Comparison of ENCODE assay signal across 20 cellular contexts in genomic region chr2:85751300-85751575, GRCh38. TPM values are rescaled to one million over a fixed set of nuclear protein-coding genes. Genes with fewer than 3 reads are reported as not detected.
A peak's percentile ranks its signal among the peaks of the same experiment; 100 is the strongest.
DNase-seq lines count a peak whose midpoint lies in the region; ATAC-seq and TF ChIP-seq lines count a peak whose summit lies in the region.
"Had no signal": no experiment of that assay in that cellular context is flagged by ENCODE, and none has a peak within 500 bp of the region (broad histone marks: within the 10 kb centered on the region; RNA-seq: fewer than 3 reads in every experiment).

No MANE protein-coding gene starts in this region.

- peaks cover 2 to 8% of the 10 kb centered on the region in 2 donors for H3K36me3 Mint-ChIP-seq in CD14-positive monocyte
- H3K36me3 Mint-ChIP-seq: activated CD8-positive, alpha-beta memory T cell treated with anti-CD3 and anti-CD28 coated beads, Interleukin-2, amount 10 ng/mL, durations not matched to agents 7 days and 5 days; CD4-positive, CD25-positive, alpha-beta regulatory T cell; mesothelial cell of epicardium had no signal

- in situ Hi-C loops in mammary epithelial cell (cut with MboI; ENCODE audit: low sequenced_read_pairs in 2 of 2): no loop called here

- no peaks in the 10 kb centered on the region for H3K79me2 ChIP-seq in mammary epithelial cell (ENCODE audit: insufficient read depth, low read length)

- peaks cover 0 to 27% (median 2%) of the 10 kb centered on the region in 7 donors for H3K9me3 Mint-ChIP-seq in CD14-positive monocyte
- H3K9me3 Mint-ChIP-seq: mesothelial cell of epicardium; nephron progenitor cell; stimulated activated naive CD8-positive, alpha-beta T cell treated with anti-CD3 and anti-CD28 coated beads, Interleukin-15, Interleukin-2, amounts not matched to agents 100 ng/mL and 50 ng/mL, for 24 hours had no signal

- no TSS peak for BruUV-seq in mammary epithelial cell (replicated peaks; lab: Mats Ljungman, UMichigan)

- H4K20me1 ChIP-seq in mammary epithelial cell (ENCODE audit: insufficient read depth, low read length): no peaks in the 10 kb centered on the region

- H3K36me3 ChIP-seq in ascending aorta (peaks cover 0 to 7% of the 10 kb centered on the region in 2 donors), thyroid gland (peaks cover 0 to 17% of the 10 kb centered on the region in 2 donors), mammary epithelial cell (ENCODE audit: insufficient read depth, low read length) (no peaks in the 10 kb centered on the region)

- 26% methylated on average over 5 of the region's 5 CpGs for WGBS in right cardiac atrium
- 58 to 63% methylated on average over 5 of the region's 5 CpGs for WGBS in thyroid gland, 2 donors
- 64% methylated on average over 2 of the region's 5 CpGs for WGBS in mammary epithelial cell (ENCODE audit: low coverage, missing lambda C conversion rate)

- H3K4me1 Mint-ChIP-seq in CD14-positive monocyte: peaks cover 54% of the 10 kb centered on the region

- dilution Hi-C loops in mammary epithelial cell (cut with HindIII; ENCODE audit: low sequenced_read_pairs): no loop called here

- H3K4me1 ChIP-seq in ascending aorta: peaks cover 11 to 43% of the 10 kb centered on the region in 2 donors
- H3K4me1 ChIP-seq in right cardiac atrium (ENCODE audit: control insufficient read depth, insufficient read depth, low read length): peaks cover 28% of the 10 kb centered on the region
- H3K4me1 ChIP-seq in thyroid gland: peaks cover 15 to 47% of the 10 kb centered on the region in 2 donors
- peaks cover 12% of the 10 kb centered on the region for H3K4me1 ChIP-seq in mammary epithelial cell (ENCODE audit: insufficient read depth, low read length)

- H3K4me2 ChIP-seq in mammary epithelial cell (ENCODE audit: insufficient read depth, low read depth, low read length): no peak overlapping the region

- H3K27me3 ChIP-seq in ascending aorta (no peaks in the 10 kb centered on the region), right cardiac atrium (ENCODE audit: control insufficient read depth, insufficient read depth) (no peaks in the 10 kb centered on the region), thyroid gland (no peaks in the 10 kb centered on the region), mammary epithelial cell (ENCODE audit: insufficient read depth, low read length) (peaks cover 38% of the 10 kb centered on the region)

- TF ChIP-seq CTCF in CD14-positive monocyte (IDR thresholded peaks at IDR 0.05) (no peak), ascending aorta (IDR thresholded peaks at IDR 0.05) (no peak), thyroid gland (IDR thresholded peaks at IDR 0.05) (no peak), mammary epithelial cell (conservative IDR thresholded peaks at IDR 0.05 in 1 of 2, IDR thresholded peaks at IDR 0.05 in 1 of 2; ENCODE audit: extremely low read depth in 1 of 2, insufficient read depth in 1 of 2, low read depth in 1 of 2, low read length in 2 of 2) (no peak)

- no peak overlapping the region for H3K9ac ChIP-seq in mammary epithelial cell (ENCODE audit: insufficient read depth, low read length)

- CTCF ChIA-PET in mammary epithelial cell (lab: Charles Lee; ENCODE audit: low non-redundant PET): interaction anchor here (0.6 to 1.1 kb wide), 3 partner anchors 8 to 63 kb away, joined by 4 to 13 read pairs (median 5); no protein-coding TSS in a partner anchor

- DNase-seq in CD14-positive monocyte (ENCODE audit: low spot score) (no peak), ascending aorta (ENCODE audit: low spot score in 2 of 2) (no peak), right cardiac atrium (peak in 1 of 3 donors; percentile 71), thyroid gland (no peak), mammary epithelial cell (no peak)
- DNase-seq: activated CD4-positive, alpha-beta T cell treated with anti-CD3 and anti-CD28 coated beads, Interleukin-2, amount 50 U/mL, for 1 hour; activated CD8-positive, alpha-beta memory T cell treated with anti-CD3 and anti-CD28 coated beads, Interleukin-2, amount 10 ng/mL, durations not matched to agents 7 days and 5 days; activated naive CD4-positive, alpha-beta T cell treated with anti-CD3 and anti-CD28 coated beads, Interleukin-2, amount 50 U/mL, for 16 hours; central memory CD4-positive, alpha-beta T cell; HCEC 1CT; NCI-H524 treated with DMSO at 0.1 percent for 48 hours; nephron progenitor cell; stimulated activated CD4-positive, alpha-beta T cell treated with anti-CD3 and anti-CD28 coated beads, Interleukin-15, amount 100 ng/mL, for 24 hours; T-helper 2 cell had no signal

- peak overlapping the region in 1 of 7 donors; percentile 69 for H3K27ac Mint-ChIP-seq in CD14-positive monocyte
- H3K27ac Mint-ChIP-seq: activated CD8-positive, alpha-beta memory T cell treated with anti-CD3 and anti-CD28 coated beads, Interleukin-2, amount 10 ng/mL, durations not matched to agents 7 days and 5 days; mesothelial cell of epicardium; nephron progenitor cell; stimulated activated naive CD8-positive, alpha-beta T cell treated with anti-CD3 and anti-CD28 coated beads, Interleukin-15, Interleukin-2, amounts not matched to agents 100 ng/mL and 50 ng/mL, for 24 hours had no signal

- peaks cover 46 to 63% (median 62%) of the 10 kb centered on the region in 3 donors for H3K27me3 Mint-ChIP-seq in CD14-positive monocyte (ENCODE audit: low read depth in 3 of 3)

- H3K9me3 ChIP-seq in ascending aorta: no peaks in the 10 kb centered on the region
- H3K9me3 ChIP-seq in right cardiac atrium (ENCODE audit: control insufficient read depth, low read length): no peaks in the 10 kb centered on the region
- H3K9me3 ChIP-seq in thyroid gland: no peaks in the 10 kb centered on the region
- no peaks in the 10 kb centered on the region for H3K9me3 ChIP-seq in mammary epithelial cell (replicated peaks; ENCODE audit: insufficient read depth, low read length)

- no peak for TF ChIP-seq POLR2A in thyroid gland (IDR thresholded peaks at IDR 0.05)

- H3K4me3 ChIP-seq in ascending aorta (peak overlapping the region in 1 of 2 donors; percentile 19), right cardiac atrium (ENCODE audit: low read length) (no peak overlapping the region), thyroid gland (replicated peaks in 1 of 3) (no peak overlapping the region), mammary epithelial cell (replicated peaks in 1 of 3; ENCODE audit: insufficient read depth in 1 of 3, low read depth in 2 of 3, low read length in 3 of 3) (no peak overlapping the region)
- H3K4me3 ChIP-seq: SK-N-MC had no signal

- H2AFZ ChIP-seq in mammary epithelial cell (ENCODE audit: low read depth, low read length): no peak overlapping the region

- ATAC-seq in right cardiac atrium: no peak
- ATAC-seq in HG02678 (IDR thresholded peaks at IDR 0.05; ENCODE audit: unreplicated experiment): no peak
- ATAC-seq in HG02642 (IDR thresholded peaks at IDR 0.05; ENCODE audit: poor library complexity, unreplicated experiment): no peak
- ATAC-seq: activated CD8-positive, alpha-beta memory T cell treated with anti-CD3 and anti-CD28 coated beads, Interleukin-2, amount 10 ng/mL, durations not matched to agents 7 days and 5 days had no signal

- H3K4me3 Mint-ChIP-seq in CD14-positive monocyte: peak overlapping the region; percentile 22 to 80
- H3K4me3 Mint-ChIP-seq: activated CD8-positive, alpha-beta memory T cell treated with anti-CD3 and anti-CD28 coated beads, Interleukin-2, amount 10 ng/mL, durations not matched to agents 7 days and 5 days; mesothelial cell of epicardium; stimulated activated naive CD8-positive, alpha-beta T cell treated with anti-CD3 and anti-CD28 coated beads, Interleukin-15, Interleukin-2, amounts not matched to agents 100 ng/mL and 50 ng/mL, for 24 hours had no signal

- intact Hi-C loops in CD14-positive monocyte (cut with micrococcal nuclease): loop anchor here (2.0 kb wide), 1 partner anchor 64 kb away; no protein-coding TSS in a partner anchor
- intact Hi-C loops in ascending aorta (cut with DNase I): no loop called here
- intact Hi-C loops in right cardiac atrium (cut with DNase I): loop anchor here in 1 of 4 donors (5.0 kb wide), 1 partner anchor 46 kb away; no protein-coding TSS in a partner anchor
- intact Hi-C loops in thyroid gland (cut with DNase I): no loop called here
- intact Hi-C loops in mammary epithelial cell (cut with micrococcal nuclease): no loop called here

- H3K27ac ChIP-seq in ascending aorta: peak overlapping the region; percentile 97 to 98
- peak overlapping the region; percentile 75 for H3K27ac ChIP-seq in right cardiac atrium (ENCODE audit: low read length)
- H3K27ac ChIP-seq in thyroid gland: peak overlapping the region; percentile 60 to 99 (median 99)
- no peak overlapping the region for H3K27ac ChIP-seq in mammary epithelial cell (ENCODE audit: insufficient read depth, low read depth, low read length)
- H3K27ac ChIP-seq: SK-N-MC had no signal

RNA-seq across cellular contexts. Expression of gene ATOH8, which starts 2.6 kb away (rescaled TPM):
- polyA plus RNA-seq in CD14-positive monocyte (1 to 10 TPM; 2.0 to 2.1 TPM), right cardiac atrium (57.8 TPM), mammary epithelial cell (not detected)
- total RNA-seq in ascending aorta (239 TPM), right cardiac atrium (10 to 100 TPM; 35.7 to 55.5 (median 45.7) TPM), thyroid gland (100 to 1,000 TPM in 2 of 4 donors, 10 to 100 TPM in 2; 82.8 to 260 (median 167) TPM), mammary epithelial cell (not detected)
- polyA minus RNA-seq in mammary epithelial cell: not detected
- total RNA-seq: CD4-positive, CD25-positive, alpha-beta regulatory T cell had no signal
- polyA plus RNA-seq: CD4-positive, CD25-positive, alpha-beta regulatory T cell had no signal

RNA-seq across cellular contexts. Expression of gene GNLY, which starts 57.1 kb away (rescaled TPM):
- polyA plus RNA-seq in CD14-positive monocyte: 10 to 100 TPM; 11.1 to 13.2 TPM
- not detected for total RNA-seq in ascending aorta
- total RNA-seq in right cardiac atrium: 1 to 10 TPM in 3 of 4 donors, not detected in 1; 1.4 to 2.3 (median 2.1) TPM
- polyA plus RNA-seq in right cardiac atrium: 2.6 TPM
- total RNA-seq in thyroid gland: 1 to 10 TPM in 1 of 4 donors, under 1 TPM in 2, not detected in 1; 0.22 to 3.6 (median 0.63) TPM
- total RNA-seq in mammary epithelial cell: not detected
- polyA plus RNA-seq in mammary epithelial cell: not detected
- polyA minus RNA-seq in mammary epithelial cell: not detected
- total RNA-seq: mesothelial cell of epicardium had no signal

Comparison
In these comparisons a context has a peak if more than half of its experiments do, and no peak if none do; other contexts are left out.
1. RNA of gene ATOH8, which starts 2.6 kb away (total RNA-seq): 239 TPM in ascending aorta (single experiment), 82.8 to 260 TPM in thyroid gland and 35.7 to 55.5 TPM in right cardiac atrium; not detected in mammary epithelial cell; every median in the first group is over 10 times any median in the second.
2. intact Hi-C loops: an anchor here in CD14-positive monocyte (2.0 kb wide); none called in ascending aorta, thyroid gland and mammary epithelial cell.